12 cellular contexts compared by ENCODE assay signal in genomic region chr22:39462443-39463147, GRCh38. TPM values are rescaled to one million over a fixed set of nuclear protein-coding genes. Genes with fewer than 3 reads are reported as not detected.
DNase-seq lines count a peak whose midpoint lies in the region; ATAC-seq and TF ChIP-seq lines count a peak whose summit lies in the region.
"Had no signal": no experiment of that assay in that cellular context is flagged by ENCODE, and none has a peak within 500 bp of the region (broad histone marks: within the 10 kb centered on the region; RNA-seq: fewer than 3 reads in every experiment).

No MANE protein-coding gene starts in this region.

- ATAC-seq in activated T-helper 17 cell treated with anti-CD3 and anti-CD28 coated beads, Interleukin-2, amount 50 U/mL, for 72 hours (replicated peaks): peak; percentile 47
- ATAC-seq in T-cell (replicated peaks in 1 of 4): no peak
- ATAC-seq: stimulated activated effector memory CD8-positive, alpha-beta T cell treated with anti-CD3 and anti-CD28 coated beads, Interleukin-12 subunit alpha, Interleukin-12 subunit beta, amount 100 ng/mL, for 72 hours had no signal

- H4K5ac ChIP-seq in H9 (ENCODE audit: insufficient read length, low read depth, low read length): no peak overlapping the region

- no peak overlapping the region for H3K4ac ChIP-seq in H9 (ENCODE audit: low read depth, low read length)

- no peak overlapping the region for H2AFZ ChIP-seq in H9 (ENCODE audit: low read length)

- no peaks in the 10 kb centered on the region for H4K20me1 ChIP-seq in H9 (ENCODE audit: control insufficient read depth, insufficient read depth, insufficient read length)

- H3K27ac ChIP-seq in H9 (ENCODE audit: insufficient read length, low read depth, low read length): no peak overlapping the region
- peak overlapping the region; percentile 94 for H3K27ac ChIP-seq in subcutaneous abdominal adipose tissue (ENCODE audit: low read depth, low read length)

- no peak overlapping the region for H4K91ac ChIP-seq in H9 (ENCODE audit: insufficient read length, low read depth, low read length)

- H3K79me2 ChIP-seq in H9 (ENCODE audit: insufficient read depth, low read length): no peaks in the 10 kb centered on the region

- no peak overlapping the region for H2BK12ac ChIP-seq in H9 (ENCODE audit: insufficient read length, low read depth, low read length)

- WGBS in H9 (ENCODE audit: extremely low coverage, insufficient read length, low lambda C conversion rate): no CpG with 5 or more reads among the region's 13 CpGs

- H3K56ac ChIP-seq in H9 (ENCODE audit: insufficient read length, low read depth, low read length): no peak overlapping the region

- H3K9me3 ChIP-seq in H9 (ENCODE audit: control insufficient read depth, low read depth, low read length): no peaks in the 10 kb centered on the region
- no peaks in the 10 kb centered on the region for H3K9me3 ChIP-seq in subcutaneous abdominal adipose tissue (ENCODE audit: control insufficient read depth in 5 of 5, low read length in 5 of 5)

- POLR2A ChIA-PET in T-cell (lab: Charles Lee): no interaction called here

- peak overlapping the region in 1 of 5 donors; percentile 15 for H3K4me3 ChIP-seq in subcutaneous abdominal adipose tissue (ENCODE audit: low read depth in 1 of 5, low read length in 5 of 5)

- peaks cover 3% of the 10 kb centered on the region for H3K23me2 ChIP-seq in H9 (ENCODE audit: insufficient read length, low read depth, low read length, poor library complexity, severe bottlenecking)

- H3K27ac Mint-ChIP-seq in H9: no peak overlapping the region
- H3K27ac Mint-ChIP-seq in activated T-helper 17 cell treated with anti-CD3 and anti-CD28 coated beads, Interleukin-2, amount 50 U/mL, for 72 hours: peak overlapping the region; percentile 30
- H3K27ac Mint-ChIP-seq in CD14-positive monocyte: peak overlapping the region in 2 of 7 donors; percentile 42 to 68
- no peak overlapping the region for H3K27ac Mint-ChIP-seq in T-cell
- H3K27ac Mint-ChIP-seq: stimulated activated effector memory CD8-positive, alpha-beta T cell treated with anti-CD3 and anti-CD28 coated beads, Interleukin-12 subunit alpha, Interleukin-12 subunit beta, amount 100 ng/mL, for 72 hours had no signal

- H3K27me3 Mint-ChIP-seq in H9 (ENCODE audit: low read depth): peaks cover 51% of the 10 kb centered on the region
- peaks cover 22% of the 10 kb centered on the region for H3K27me3 Mint-ChIP-seq in activated T-helper 17 cell treated with anti-CD3 and anti-CD28 coated beads, Interleukin-2, amount 50 U/mL, for 72 hours
- H3K27me3 Mint-ChIP-seq in CD14-positive monocyte (ENCODE audit: low read depth in 3 of 3): peaks cover 27 to 40% (median 28%) of the 10 kb centered on the region in 3 donors
- peaks cover 15 to 24% of the 10 kb centered on the region in 2 donors for H3K27me3 Mint-ChIP-seq in T-cell

- peaks cover 7 to 12% of the 10 kb centered on the region in 2 experiments for H3K4me1 Mint-ChIP-seq in H9
- H3K4me1 Mint-ChIP-seq in activated T-helper 17 cell treated with anti-CD3 and anti-CD28 coated beads, Interleukin-2, amount 50 U/mL, for 72 hours: no peaks in the 10 kb centered on the region
- H3K4me1 Mint-ChIP-seq in CD14-positive monocyte: peaks cover 20% of the 10 kb centered on the region
- peaks cover 7 to 10% (median 9%) of the 10 kb centered on the region in 3 donors for H3K4me1 Mint-ChIP-seq in T-cell

- H3K27me3 ChIP-seq in H9 (ENCODE audit: insufficient read depth, low read length): peaks cover 5% of the 10 kb centered on the region; the same call in 1 of the 2 replicates
- peaks cover 0 to 7% (median 7%) of the 10 kb centered on the region in 5 donors for H3K27me3 ChIP-seq in subcutaneous abdominal adipose tissue (ENCODE audit: control insufficient read depth in 5 of 5, insufficient read depth in 4 of 5, low read length in 5 of 5)

- TF ChIP-seq CTCF in H9 (conservative IDR thresholded peaks at IDR 0.05) (peak; percentile 37; the same call in 2 of the 3 replicates), CD14-positive monocyte (IDR thresholded peaks at IDR 0.05) (no peak)

- no peaks in the 10 kb centered on the region for H3K79me1 ChIP-seq in H9 (ENCODE audit: insufficient read depth, low read depth, low read length, poor library complexity, severe bottlenecking)

- no peak overlapping the region for H3K23ac ChIP-seq in H9 (ENCODE audit: insufficient read length, low read depth, low read length)

- H3K4me3 Mint-ChIP-seq in H9 (no peak overlapping the region), CD14-positive monocyte (no peak overlapping the region), T-cell (no peak overlapping the region)
- H3K4me3 Mint-ChIP-seq in activated T-helper 17 cell treated with anti-CD3 and anti-CD28 coated beads, Interleukin-2, amount 50 U/mL, for 72 hours: no peak overlapping the region
- H3K4me3 Mint-ChIP-seq: stimulated activated effector memory CD8-positive, alpha-beta T cell treated with anti-CD3 and anti-CD28 coated beads, Interleukin-12 subunit alpha, Interleukin-12 subunit beta, amount 100 ng/mL, for 72 hours had no signal

- H3T11ph ChIP-seq in H9 (ENCODE audit: low read length): no peak overlapping the region

- H2AK5ac ChIP-seq in H9 (ENCODE audit: insufficient read length, low read length): no peak overlapping the region

- peak; percentile 71 for DNase-seq in H9
- DNase-seq in iPS-NIHi7 (ENCODE audit: extremely low spot score): peak; percentile 78
- DNase-seq in HCEC 1CT: no peak
- no peak for DNase-seq in stimulated activated CD4-positive, alpha-beta T cell treated with anti-CD3 and anti-CD28 coated beads, Interleukin-12 subunit alpha, Interleukin-12 subunit beta, amount 100 ng/mL, for 4 hours
- no peak for DNase-seq in CD14-positive monocyte (ENCODE audit: low spot score)
- DNase-seq in T-cell: no peak
- DNase-seq: activated T-cell treated with anti-CD3 and anti-CD28 coated beads, Interleukin-2, amount 50 U/mL, for 1 hour; effector CD4-positive, alpha-beta T cell; NCI-H1092 had no signal

- H3K36me3 ChIP-seq in subcutaneous abdominal adipose tissue (ENCODE audit: control insufficient read depth in 5 of 5, insufficient read depth in 5 of 5, low read length in 5 of 5): no peaks in the 10 kb centered on the region

- no peak overlapping the region for H3K18ac ChIP-seq in H9 (ENCODE audit: insufficient read length, low read depth, low read length)

- H4K8ac ChIP-seq in H9 (replicated peaks; ENCODE audit: insufficient read length, low read depth, low read length): no peak overlapping the region

- CTCF ChIA-PET in T-cell (lab: Charles Lee): no interaction called here

- H2BK15ac ChIP-seq in H9 (ENCODE audit: low read depth, low read length): no peak overlapping the region

- H3K36me3 Mint-ChIP-seq in H9 (ENCODE audit: insufficient read depth in 1 of 3, low read depth in 3 of 3) (no peaks in the 10 kb centered on the region), CD14-positive monocyte (peaks cover 0 to 6% of the 10 kb centered on the region in 2 donors), T-cell (peaks cover 4% of the 10 kb centered on the region)
- peaks cover 9% of the 10 kb centered on the region for H3K36me3 Mint-ChIP-seq in activated T-helper 17 cell treated with anti-CD3 and anti-CD28 coated beads, Interleukin-2, amount 50 U/mL, for 72 hours (ENCODE audit: low read depth)
- H3K36me3 Mint-ChIP-seq: stimulated activated effector memory CD8-positive, alpha-beta T cell treated with anti-CD3 and anti-CD28 coated beads, Interleukin-12 subunit alpha, Interleukin-12 subunit beta, amount 100 ng/mL, for 72 hours had no signal

- H3K9me3 Mint-ChIP-seq in H9 (no peaks in the 10 kb centered on the region), CD14-positive monocyte (peaks cover 0 to 18% (median 7%) of the 10 kb centered on the region in 7 donors), T-cell (no peaks in the 10 kb centered on the region)
- H3K9me3 Mint-ChIP-seq in activated T-helper 17 cell treated with anti-CD3 and anti-CD28 coated beads, Interleukin-2, amount 50 U/mL, for 72 hours: no peaks in the 10 kb centered on the region
- H3K9me3 Mint-ChIP-seq: stimulated activated effector memory CD8-positive, alpha-beta T cell treated with anti-CD3 and anti-CD28 coated beads, Interleukin-12 subunit alpha, Interleukin-12 subunit beta, amount 100 ng/mL, for 72 hours had no signal

- no peak overlapping the region for H3K14ac ChIP-seq in H9 (ENCODE audit: insufficient read depth, low read length)

- no peak overlapping the region for H2BK20ac ChIP-seq in H9 (ENCODE audit: low read depth, low read length, poor library complexity, severe bottlenecking)

- no peaks in the 10 kb centered on the region for H3K4me1 ChIP-seq in H9 (ENCODE audit: insufficient read depth, low read length)
- peaks cover 7 to 79% (median 61%) of the 10 kb centered on the region in 5 donors for H3K4me1 ChIP-seq in subcutaneous abdominal adipose tissue (ENCODE audit: control insufficient read depth in 5 of 5, insufficient read depth in 5 of 5, low read length in 5 of 5)

- H3K9ac ChIP-seq in H9 (ENCODE audit: extremely low read depth, insufficient read length, low read length) (no peak overlapping the region), subcutaneous abdominal adipose tissue (ENCODE audit: low read length in 5 of 5) (peak overlapping the region; percentile 57 to 78 (median 67))

- intact Hi-C loops in CD14-positive monocyte (cut with micrococcal nuclease): no loop called here

- no peak overlapping the region for H2BK5ac ChIP-seq in H9 (ENCODE audit: insufficient read length, low read length)

- H3K4me2 ChIP-seq in H9 (ENCODE audit: insufficient read depth, insufficient read length, low read length): no peak overlapping the region

- no peak overlapping the region for H2BK120ac ChIP-seq in H9 (ENCODE audit: low read depth, low read length, poor library complexity, severe bottlenecking)

RNA-seq across cellular contexts. Expression of gene MGAT3, which starts 5.8 kb away (rescaled TPM):
- total RNA-seq in H9 (2021): 4.7 and 5.0 TPM in 2 replicates
- 1 to 10 TPM; 1.5 to 1.6 TPM for total RNA-seq in activated T-helper 17 cell treated with anti-CD3 and anti-CD28 coated beads, Interleukin-2, amount 50 U/mL, for 72 hours
- polyA plus RNA-seq in CD14-positive monocyte: not detected
- total RNA-seq in T-cell: 1 to 10 TPM in 3 of 5 donors, under 1 TPM in 2; 0.23 to 2.7 (median 1.1) TPM

RNA-seq across cellular contexts. Expression of gene MIEF1, which starts 39.5 kb away (rescaled TPM):
- total RNA-seq in H9 (2021) (32.6 and 34.7 TPM in 2 replicates), T-cell (10 to 100 TPM; 19.7 to 44.1 (median 38.5) TPM)
- 10 to 100 TPM; 34.7 to 54.0 TPM for total RNA-seq in activated T-helper 17 cell treated with anti-CD3 and anti-CD28 coated beads, Interleukin-2, amount 50 U/mL, for 72 hours
- 10 to 100 TPM; 13.3 to 14.0 TPM for polyA plus RNA-seq in CD14-positive monocyte

RNA-seq across cellular contexts. Expression of gene ATF4, which starts 57.8 kb away (rescaled TPM):
- total RNA-seq in H9 (2021) (455 TPM in 2 replicates), T-cell (100 to 1,000 TPM; 236 to 371 (median 327) TPM)
- 100 to 1,000 TPM; 338 to 432 TPM for total RNA-seq in activated T-helper 17 cell treated with anti-CD3 and anti-CD28 coated beads, Interleukin-2, amount 50 U/mL, for 72 hours
- polyA plus RNA-seq in CD14-positive monocyte: 10 to 100 TPM; 55.1 to 59.0 TPM

Comparison
In these comparisons a context has a peak if more than half of its experiments do, and no peak if none do; other contexts are left out.
1. DNase-seq: peak in H9 (single experiment) and iPS-NIHi7 (single experiment); none in HCEC 1CT (single experiment), stimulated activated CD4-positive, alpha-beta T cell treated with anti-CD3 and anti-CD28 coated beads, Interleukin-12 subunit alpha, Interleukin-12 subunit beta, amount 100 ng/mL, for 4 hours (single experiment), CD14-positive monocyte (single experiment) and T-cell (0 of 34).